Comparison of ENCODE assay signal across 1 cellular context in the genomic region with DNA sequence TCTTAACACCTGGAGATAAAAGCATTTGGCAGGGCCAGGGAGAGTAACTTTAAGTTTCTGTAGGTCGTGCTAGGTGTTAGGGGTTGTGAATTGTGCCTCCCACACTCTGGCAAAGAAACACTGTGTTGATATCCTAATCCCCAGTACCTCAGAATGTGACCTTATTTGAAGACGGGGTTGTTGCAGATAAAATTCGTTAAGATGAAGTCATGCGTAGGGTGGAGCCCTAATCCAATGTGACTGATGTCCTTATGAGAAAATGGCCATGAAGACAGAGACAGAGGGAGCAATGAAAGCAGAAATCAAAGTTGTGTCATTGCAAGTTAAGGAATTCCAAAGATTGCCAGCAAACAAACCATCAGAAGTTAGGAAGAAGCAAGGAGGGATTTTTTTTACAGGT.
TF ChIP-seq lines count a peak whose summit lies in the region.

No MANE protein-coding gene starts in this region.

TF ChIP-seq in K562, 482 proteins besides CTCF, POLR2A, EP300 and RAD21 (continued from another document):
- TF ChIP-seq PKNOX1 (IDR thresholded peaks at IDR 0.05) (peak; percentile 49), DMBX1 (CRISPR knock-in tag; IDR thresholded peaks at IDR 0.05; ENCODE audit: borderline replicate concordance) (peak; percentile 22; the same call in 1 of the 2 replicates), LCOR (CRISPR knock-in tag; IDR thresholded peaks at IDR 0.05) (no peak), NCOA2 (IDR thresholded peaks at IDR 0.05; ENCODE audit: partially characterized antibody in 2 of 2) (peak in 1 of 2 experiments; percentile 10), ATF4 (CRISPR knock-in tag; IDR thresholded peaks at IDR 0.05) (no peak), CCNT2 (IDR thresholded peaks at IDR 0.05; ENCODE audit: borderline replicate concordance, extremely low read depth, insufficient read length, low read depth, low read length) (no peak), TEAD4 (IDR thresholded peaks at IDR 0.05; ENCODE audit: low read length) (peak; percentile 64), TEAD4 (CRISPR knock-in tag; IDR thresholded peaks at IDR 0.05; ENCODE audit: borderline replicate concordance) (no peak), TAL1 (IDR thresholded peaks at IDR 0.05) (0 out of 2 replicates have a peak, but pooled peaks have one; percentile 21), ZNF766 (CRISPR knock-in tag; conservative IDR thresholded peaks at IDR 0.05) (peak; percentile 61; the same call in 1 of the 2 replicates), ZNF175 (CRISPR knock-in tag; IDR thresholded peaks at IDR 0.05; ENCODE audit: low read depth) (peak; percentile 16; the same call in 1 of the 2 replicates), DPF2 (IDR thresholded peaks at IDR 0.05) (peak; percentile 66), ZNF668 (CRISPR knock-in tag; IDR thresholded peaks at IDR 0.05) (no peak), BRD9 (IDR thresholded peaks at IDR 0.05; ENCODE audit: low read depth, partially characterized antibody) (no peak), JUN (IDR thresholded peaks at IDR 0.05; ENCODE audit: borderline replicate concordance, low read depth, low read length) (peak; percentile 34; the same call in 1 of the 2 replicates), JUN (CRISPR knock-in tag; IDR thresholded peaks at IDR 0.05; ENCODE audit: borderline replicate concordance) (no peak), NR2C1 (IDR thresholded peaks at IDR 0.05) (no peak), NR2C1 (tag; IDR thresholded peaks at IDR 0.05) (peak; percentile 40), KDM1A (IDR thresholded peaks at IDR 0.05) (peak; percentile 41 to 50; a peak in 2 of 4 replicates), ZNF589 (CRISPR knock-in tag; IDR thresholded peaks at IDR 0.05; ENCODE audit: low read depth) (peak; percentile 63; the same call in 1 of the 2 replicates), MYBL2 (IDR thresholded peaks at IDR 0.05; ENCODE audit: low read depth) (peak; percentile 40; the same call in 1 of the 2 replicates), MYBL2 (CRISPR knock-in tag; IDR thresholded peaks at IDR 0.05; ENCODE audit: borderline replicate concordance) (no peak), CTBP1 (IDR thresholded peaks at IDR 0.05; ENCODE audit: borderline replicate concordance) (0 out of 2 replicates have a peak, but pooled peaks have one; percentile 16), NRF1 (conservative IDR thresholded peaks at IDR 0.05 in 1 of 2, IDR thresholded peaks at IDR 0.05 in 1 of 2) (peak; percentile 59; a peak in 3 of 4 replicates), CHD7 (IDR thresholded peaks at IDR 0.05; ENCODE audit: low read depth, low read length) (no peak), IRF2 (CRISPR knock-in tag; IDR thresholded peaks at IDR 0.05) (no peak), ARID1B (IDR thresholded peaks at IDR 0.05) (peak; percentile 63), MEIS2 (IDR thresholded peaks at IDR 0.05; ENCODE audit: partially characterized antibody) (peak; percentile 41), SPI1 (IDR thresholded peaks at IDR 0.05; ENCODE audit: borderline replicate concordance, low read depth, low read length) (no peak), ZFP91 (CRISPR knock-in tag; IDR thresholded peaks at IDR 0.05) (no peak), CXXC5 (CRISPR knock-in tag; IDR thresholded peaks at IDR 0.05) (peak; percentile 44; the same call in 1 of the 2 replicates), L3MBTL2 (IDR thresholded peaks at IDR 0.05) (peak; percentile 53), TCF3 (CRISPR knock-in tag; IDR thresholded peaks at IDR 0.05) (peak; percentile 61)
- TF ChIP-seq, protein P1, sequence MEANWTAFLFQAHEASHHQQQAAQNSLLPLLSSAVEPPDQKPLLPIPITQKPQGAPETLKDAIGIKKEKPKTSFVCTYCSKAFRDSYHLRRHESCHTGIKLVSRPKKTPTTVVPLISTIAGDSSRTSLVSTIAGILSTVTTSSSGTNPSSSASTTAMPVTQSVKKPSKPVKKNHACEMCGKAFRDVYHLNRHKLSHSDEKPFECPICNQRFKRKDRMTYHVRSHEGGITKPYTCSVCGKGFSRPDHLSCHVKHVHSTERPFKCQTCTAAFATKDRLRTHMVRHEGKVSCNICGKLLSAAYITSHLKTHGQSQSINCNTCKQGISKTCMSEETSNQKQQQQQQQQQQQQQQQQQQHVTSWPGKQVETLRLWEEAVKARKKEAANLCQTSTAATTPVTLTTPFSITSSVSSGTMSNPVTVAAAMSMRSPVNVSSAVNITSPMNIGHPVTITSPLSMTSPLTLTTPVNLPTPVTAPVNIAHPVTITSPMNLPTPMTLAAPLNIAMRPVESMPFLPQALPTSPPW (CRISPR knock-in tag; IDR thresholded peaks at IDR 0.05), result peak; percentile 4; the same call in 1 of the 2 replicates
